9 cellular contexts compared by ENCODE assay signal in genomic region chr19:45601524-45602522, GRCh38. TPM values are rescaled to one million over a fixed set of nuclear protein-coding genes. Genes with fewer than 3 reads are reported as not detected.
DNase-seq lines count a peak whose midpoint lies in the region; ATAC-seq and TF ChIP-seq lines count a peak whose summit lies in the region.
"Had no signal": no experiment of that assay in that cellular context is flagged by ENCODE, and none has a peak within 500 bp of the region (broad histone marks: within the 10 kb centered on the region; RNA-seq: fewer than 3 reads in every experiment).

GPR4 (minus strand) TSS chr19:45602212; CDS start chr19:45591866, 10,346 bp downstream.

- peak within 1 kb of the TSS; percentile 39 for H3K4me3 ChIP-seq in SJCRH30
- H3K4me3 ChIP-seq in foreskin fibroblast (ENCODE audit: low read depth in 1 of 2, low read length in 2 of 2), result peak within 1 kb of the TSS; percentile 22 to 39

- DNase-seq in Calu3 (peak; percentile 43), SJCRH30 (peak; percentile 48 to 55), foreskin fibroblast (peak in 1 of 2 donors; percentile 53), omental fat pad (ENCODE audit: low spot score) (no peak), SIG-M5 treated with dmso at 0.1 percent for 504 hours (lab: John Stamatoyannopoulos, UW; ENCODE audit: unreplicated experiment) (no peak)

- peak within 1 kb of the TSS; percentile 25 for H3K4me3 Mint-ChIP-seq in Calu3 (ENCODE audit: low read depth, unreplicated experiment)

- peaks cover 39% of the 10 kb centered on the region for H3K4me1 Mint-ChIP-seq in Calu3 (ENCODE audit: low read depth, unreplicated experiment)

- TF ChIP-seq CTCF in Calu3 (IDR thresholded peaks at IDR 0.05; ENCODE audit: unreplicated experiment) (no peak), foreskin fibroblast (IDR thresholded peaks at IDR 0.05; ENCODE audit: low read depth, low read length) (no peak), omental fat pad (IDR thresholded peaks at IDR 0.05) (no peak)

- H3K36me3 Mint-ChIP-seq in Calu3 (ENCODE audit: insufficient read depth, unreplicated experiment), result peaks cover 5% of the 10 kb centered on the region

- no peaks in the 10 kb centered on the region for H3K9me3 ChIP-seq in SJCRH30 (replicated peaks)

- H3K27ac ChIP-seq in SJCRH30, result no peak within 1 kb of the TSS
- H3K27ac ChIP-seq: RWPE1 had no signal

- H3K9me3 Mint-ChIP-seq in Calu3 (ENCODE audit: low read depth, unreplicated experiment), result no peaks in the 10 kb centered on the region

- BruUV-seq in Calu3 (replicated peaks; lab: Mats Ljungman, UMichigan), result no TSS peak

- H3K4me1 ChIP-seq in SJCRH30, result peaks cover 13% of the 10 kb centered on the region

- peaks cover 38% of the 10 kb centered on the region for H3K27me3 ChIP-seq in SJCRH30

- ATAC-seq in omental fat pad (ENCODE audit: low FRiP score) (no peak), HG02678 (IDR thresholded peaks at IDR 0.05; ENCODE audit: unreplicated experiment) (no peak), HG02970 (IDR thresholded peaks at IDR 0.05; ENCODE audit: low FRiP score, unreplicated experiment) (no peak), GM18858 (IDR thresholded peaks at IDR 0.05; ENCODE audit: unreplicated experiment) (no peak)

- no peaks in the 10 kb centered on the region for H3K36me3 ChIP-seq in SJCRH30

- peaks cover 67% of the 10 kb centered on the region for H3K27me3 Mint-ChIP-seq in Calu3 (ENCODE audit: unreplicated experiment)

- H3K27ac Mint-ChIP-seq in Calu3 (ENCODE audit: unreplicated experiment), result peak within 1 kb of the TSS; percentile 7

- CTCF ChIA-PET in Calu3 (lab: Charles Lee), result no interaction called here

- intact Hi-C loops in Calu3 (cut with micrococcal nuclease; ENCODE audit: unreplicated experiment), result no loop called here

RNA-seq across cellular contexts. Expression of gene GPR4, which starts in this region (rescaled TPM):
- total RNA-seq in Calu3 (2022) (not detected in 2 replicates), omental fat pad (10 to 100 TPM in 3 of 4 donors, 1 to 10 TPM in 1; 6.0 to 29.4 (median 12.0) TPM)
- 0.14 and 0.18 TPM in 2 replicates for total RNA-seq in SJCRH30 (2014; rRNA removed; shearing (Covaris generic))

Comparison
In these comparisons a context has a peak if more than half of its experiments do, and no peak if none do; other contexts are left out.
1. Peak in DNase-seq in Calu3; RNA of the gene not detected or under 1 TPM.
2. Peak in DNase-seq and H3K4me3 ChIP-seq in SJCRH30; RNA of the gene not detected or under 1 TPM.